In the genomic region with DNA sequence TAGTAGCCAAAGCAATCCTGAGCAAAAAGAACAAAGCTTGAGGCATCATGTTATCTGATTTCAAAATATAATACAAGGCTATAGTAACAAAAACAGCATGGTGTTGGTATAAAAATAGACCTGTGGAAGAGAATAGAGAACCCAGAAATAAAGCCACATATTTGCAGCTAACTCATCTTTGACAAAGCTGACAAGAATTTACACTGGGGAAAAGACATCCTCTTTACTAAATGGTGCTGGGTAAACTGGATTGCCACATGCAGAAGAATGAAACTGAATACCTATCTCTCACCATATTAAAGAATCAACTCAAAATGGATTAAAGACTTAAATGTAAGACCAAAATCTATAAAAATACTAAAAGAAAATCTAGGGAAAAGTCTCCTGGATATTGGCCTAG, we compare ENCODE assay signal across 25 cellular contexts. TPM values are rescaled to one million over a fixed set of nuclear protein-coding genes. Genes with fewer than 3 reads are reported as not detected.
A peak's percentile ranks its signal among the peaks of the same experiment; 100 is the strongest.
DNase-seq lines count a peak whose midpoint lies in the region; ATAC-seq, FAIRE-seq and TF ChIP-seq lines count a peak whose summit lies in the region.
"Had no signal": no experiment of that assay in that cellular context is flagged by ENCODE, and none has a peak within 500 bp of the region (broad histone marks: within the 10 kb centered on the region; RNA-seq: fewer than 3 reads in every experiment).

No MANE protein-coding gene starts in this region.

- H3K79me2 ChIP-seq in DOHH2 (ENCODE audit: control insufficient read depth, low read length): no peaks in the 10 kb centered on the region
- H3K79me2 ChIP-seq in Karpas-422 (ENCODE audit: low read length): no peaks in the 10 kb centered on the region

- H2AFZ ChIP-seq in Karpas-422 (ENCODE audit: low read length): no peak overlapping the region

- H3K27me3 Mint-ChIP-seq in stimulated activated memory B cell treated with anti-CD40 and anti-IgM and Interleukin-4, amounts not matched to agents 10 μg/mL and 1 μg/mL and 100 μg/mL, for 72 hours: no peaks in the 10 kb centered on the region
- H3K27me3 Mint-ChIP-seq: CD4-positive, alpha-beta T cell had no signal

- no peaks in the 10 kb centered on the region for H3K4me1 Mint-ChIP-seq in stimulated activated memory B cell treated with anti-CD40 and anti-IgM and Interleukin-4, amounts not matched to agents 10 μg/mL and 1 μg/mL and 100 μg/mL, for 72 hours

- H3K9me3 ChIP-seq in DOHH2 (ENCODE audit: control insufficient read depth, insufficient read depth, low read length): peaks cover 8% of the 10 kb centered on the region; the same call in 1 of the 2 replicates
- H3K9me3 ChIP-seq in Karpas-422 (ENCODE audit: low read length): no peaks in the 10 kb centered on the region
- H3K9me3 ChIP-seq in small intestine (ENCODE audit: control insufficient read depth, low read depth): no peaks in the 10 kb centered on the region

- H3K27me3 ChIP-seq in DOHH2 (ENCODE audit: control insufficient read depth, low read length) (no peaks in the 10 kb centered on the region), Karpas-422 (ENCODE audit: low read length) (no peaks in the 10 kb centered on the region), small intestine (ENCODE audit: control insufficient read depth in 2 of 2, insufficient read depth in 2 of 2, low read length in 2 of 2) (no peaks in the 10 kb centered on the region)
- H3K27me3 ChIP-seq: BLaER1 treated with 17β-estradiol and CSF1 and Interleukin-3, amounts not matched to agents 10 nM and 100 nM had no signal

- H3K4me1 ChIP-seq in DOHH2 (ENCODE audit: control insufficient read depth, low read length) (peaks cover 25% of the 10 kb centered on the region), Karpas-422 (ENCODE audit: low read length) (peaks cover 9% of the 10 kb centered on the region), small intestine (ENCODE audit: control insufficient read depth in 2 of 2, insufficient read depth in 1 of 2, low read depth in 1 of 2, low read length in 1 of 2) (no peaks in the 10 kb centered on the region)

- H3K36me3 Mint-ChIP-seq in stimulated activated memory B cell treated with anti-CD40 and anti-IgM and Interleukin-4, amounts not matched to agents 10 μg/mL and 1 μg/mL and 100 μg/mL, for 72 hours: peaks cover 6% of the 10 kb centered on the region

- DNase-seq in Karpas-422 (peak; percentile 44), choroid plexus epithelial cell (ENCODE audit: low read depth) (peak; percentile 39), small intestine (no peak), foreskin melanocyte (no peak)
- DNase-seq: AML-193; CD4-positive, alpha-beta T cell; DMS53; EL; GF-D8; MM.1S; NCI-H1417; NCI-H1694; NCI-H2029 treated with DMSO at 0.1 percent for 48 hours; NCI-H2227 treated with DMSO at 0.1 percent for 48 hours; NCI-H69; SHP77 treated with DMSO at 0.1 percent for 48 hours had no signal

- no peak overlapping the region for H3K27ac Mint-ChIP-seq in stimulated activated memory B cell treated with anti-CD40 and anti-IgM and Interleukin-4, amounts not matched to agents 10 μg/mL and 1 μg/mL and 100 μg/mL, for 72 hours
- H3K27ac Mint-ChIP-seq: CD4-positive, alpha-beta T cell had no signal

- no peaks in the 10 kb centered on the region; the same call in 1 of the 2 replicates for H3F3A ChIP-seq in DOHH2 (ENCODE audit: control insufficient read depth, insufficient read depth)

- peak overlapping the region; percentile 22 for H3K27ac ChIP-seq in DOHH2 (ENCODE audit: low read depth, low read length)
- no peak overlapping the region for H3K27ac ChIP-seq in Karpas-422 (ENCODE audit: low read length)
- no peak overlapping the region for H3K27ac ChIP-seq in small intestine (ENCODE audit: low read depth in 1 of 2, low read length in 1 of 2)
- H3K27ac ChIP-seq: BLaER1 treated with 17β-estradiol and CSF1 and Interleukin-3, amounts not matched to agents 10 nM and 100 nM; RWPE1 had no signal

- H4K20me1 ChIP-seq in DOHH2 (ENCODE audit: control insufficient read depth, insufficient read depth, low read depth, low read length) (no peaks in the 10 kb centered on the region), Karpas-422 (ENCODE audit: insufficient read depth, low read depth, low read length) (no peaks in the 10 kb centered on the region)
- H4K20me1 ChIP-seq: BLaER1 treated with 17β-estradiol and CSF1 and Interleukin-3, amounts not matched to agents 10 nM and 100 nM had no signal

- TF ChIP-seq CTCF in DOHH2 (IDR thresholded peaks at IDR 0.05; ENCODE audit: low read depth, low read length, poor library complexity, severe bottlenecking): no peak
- no peak for TF ChIP-seq CTCF in choroid plexus epithelial cell (conservative IDR thresholded peaks at IDR 0.05; ENCODE audit: low read depth, low read length)

- peak; percentile 10 for FAIRE-seq in small intestine (lab: Jason Lieb, UNC)
- FAIRE-seq: A204.1, GM12892, HepG2 had no signal

- H3K4me3 Mint-ChIP-seq in stimulated activated memory B cell treated with anti-CD40 and anti-IgM and Interleukin-4, amounts not matched to agents 10 μg/mL and 1 μg/mL and 100 μg/mL, for 72 hours: no peak overlapping the region
- H3K4me3 Mint-ChIP-seq: CD4-positive, alpha-beta T cell had no signal

- H3K4me3 ChIP-seq in DOHH2 (ENCODE audit: low read length): 0 out of 2 replicates have a peak overlapping the region, but pooled peaks have one; percentile 22
- no peak overlapping the region for H3K4me3 ChIP-seq in Karpas-422 (ENCODE audit: low read length)
- H3K4me3 ChIP-seq in choroid plexus epithelial cell (ENCODE audit: low read depth, low read length): no peak overlapping the region
- H3K4me3 ChIP-seq in small intestine (ENCODE audit: low read depth in 1 of 2, low read length in 2 of 2): no peak overlapping the region
- H3K4me3 ChIP-seq: BLaER1 treated with 17β-estradiol and CSF1 and Interleukin-3, amounts not matched to agents 10 nM and 100 nM had no signal

- H3K9me2 ChIP-seq in DOHH2 (replicated peaks; ENCODE audit: control insufficient read depth, low read length) (no peaks in the 10 kb centered on the region), Karpas-422 (replicated peaks; ENCODE audit: insufficient read depth, low read length) (no peaks in the 10 kb centered on the region)

- H3K4me2 ChIP-seq in DOHH2 (ENCODE audit: low read length) (peak overlapping the region; percentile 34; the same call in 1 of the 2 replicates), Karpas-422 (ENCODE audit: low read depth, low read length, poor library complexity, severe bottlenecking) (no peak overlapping the region)
- H3K4me2 ChIP-seq: BLaER1 treated with 17β-estradiol and CSF1 and Interleukin-3, amounts not matched to agents 10 nM and 100 nM had no signal

- H3K9me3 Mint-ChIP-seq in stimulated activated memory B cell treated with anti-CD40 and anti-IgM and Interleukin-4, amounts not matched to agents 10 μg/mL and 1 μg/mL and 100 μg/mL, for 72 hours: peaks cover 6% of the 10 kb centered on the region

- ATAC-seq in HG02623 (IDR thresholded peaks at IDR 0.05; ENCODE audit: unreplicated experiment): no peak
- ATAC-seq in stimulated activated memory B cell treated with anti-CD40 and anti-IgM and Interleukin-4, amounts not matched to agents 10 μg/mL and 1 μg/mL and 100 μg/mL, for 72 hours: no peak
- ATAC-seq: HepG2, Panc1 had no signal

- no peaks in the 10 kb centered on the region; the same call in 1 of the 2 replicates for H3K36me3 ChIP-seq in DOHH2 (ENCODE audit: control insufficient read depth, low read length)
- H3K36me3 ChIP-seq in Karpas-422 (ENCODE audit: insufficient read depth, low read length): no peaks in the 10 kb centered on the region
- no peaks in the 10 kb centered on the region for H3K36me3 ChIP-seq in small intestine (ENCODE audit: control insufficient read depth in 2 of 2, insufficient read depth in 2 of 2, low read length in 2 of 2)
- H3K36me3 ChIP-seq: BLaER1 treated with 17β-estradiol and CSF1 and Interleukin-3, amounts not matched to agents 10 nM and 100 nM had no signal

- no peak overlapping the region for H3K9ac ChIP-seq in Karpas-422 (ENCODE audit: low read length)
- H3K9ac ChIP-seq: BLaER1 treated with 17β-estradiol and CSF1 and Interleukin-3, amounts not matched to agents 10 nM and 100 nM had no signal

RNA-seq across cellular contexts. Expression of gene CD55, which starts 59.5 kb away (rescaled TPM):
- 36.4 and 103 TPM in 2 replicates for total RNA-seq in Karpas-422 (2014; rRNA removed; shearing (Covaris generic); ENCODE audit: low replicate concordance)
- polyA plus RNA-seq in small intestine: 10 to 100 TPM; 24.8 to 60.2 (median 51.9) TPM

Comparison
In these comparisons a context has a peak if more than half of its experiments do, and no peak if none do; other contexts are left out.
1. DNase-seq: peak in Karpas-422 (single experiment) and choroid plexus epithelial cell (single experiment); none in small intestine (single experiment) and foreskin melanocyte (single experiment).